12 cellular contexts compared by ENCODE assay signal in genomic region chr2:105100064-105100840, GRCh38.
DNase-seq lines count a peak whose midpoint lies in the region; ATAC-seq and TF ChIP-seq lines count a peak whose summit lies in the region.
"Had no signal": no experiment of that assay in that cellular context is flagged by ENCODE, and none has a peak within 500 bp of the region (broad histone marks: within the 10 kb centered on the region; RNA-seq: fewer than 3 reads in every experiment).

No MANE protein-coding gene starts in this region.

- DNase-seq in globus pallidus (ENCODE audit: low spot score): peak; percentile 5
- no peak for DNase-seq in activated CD4-positive, alpha-beta T cell treated with anti-CD3 and anti-CD28 coated beads, Interleukin-2, amount 50 U/mL, for 1 hour
- DNase-seq in NCI-H774 (lab: John Stamatoyannopoulos, UW): no peak
- DNase-seq in osteocyte (ENCODE audit: extremely low spot score, unreplicated experiment): no peak
- DNase-seq in islet precursor cell: no peak
- DNase-seq: activated gamma-delta T cell; CD8-positive, alpha-beta T cell; NCI-H524 treated with DMSO at 0.1 percent for 48 hours; ovary had no signal

- H3K36me3 Mint-ChIP-seq in osteocyte (ENCODE audit: unreplicated experiment): peaks cover 30% of the 10 kb centered on the region

- H3K27ac Mint-ChIP-seq in osteocyte (ENCODE audit: unreplicated experiment): no peak overlapping the region
- H3K27ac Mint-ChIP-seq: CD8-positive, alpha-beta T cell had no signal

- no peak for TF ChIP-seq POLR2A in GM18505 (IDR thresholded peaks at IDR 0.05; ENCODE audit: borderline replicate concordance, extremely low read depth, insufficient read depth, insufficient read length)

- ATAC-seq in GM18505 (IDR thresholded peaks at IDR 0.05; ENCODE audit: unreplicated experiment): peak; percentile 94
- ATAC-seq in GM21619 (IDR thresholded peaks at IDR 0.05; ENCODE audit: unreplicated experiment): peak; percentile 87
- ATAC-seq in HG03469 (IDR thresholded peaks at IDR 0.05; ENCODE audit: unreplicated experiment): peak; percentile 81
- ATAC-seq: CD8-positive, alpha-beta T cell had no signal

- H3K4me1 Mint-ChIP-seq in osteocyte (ENCODE audit: unreplicated experiment): peaks cover 13% of the 10 kb centered on the region

- no peak for TF ChIP-seq CTCF in osteocyte (IDR thresholded peaks at IDR 0.05)

- H3K9me3 Mint-ChIP-seq in osteocyte (ENCODE audit: unreplicated experiment): no peaks in the 10 kb centered on the region
- H3K9me3 Mint-ChIP-seq: CD8-positive, alpha-beta T cell had no signal

- H3K27me3 Mint-ChIP-seq in osteocyte (ENCODE audit: unreplicated experiment): no peaks in the 10 kb centered on the region

- no peak overlapping the region for H3K4me3 Mint-ChIP-seq in osteocyte (ENCODE audit: unreplicated experiment)
- H3K4me3 Mint-ChIP-seq: CD8-positive, alpha-beta T cell had no signal
